ENCODE assay signal across 8 cellular contexts in the genomic region with DNA sequence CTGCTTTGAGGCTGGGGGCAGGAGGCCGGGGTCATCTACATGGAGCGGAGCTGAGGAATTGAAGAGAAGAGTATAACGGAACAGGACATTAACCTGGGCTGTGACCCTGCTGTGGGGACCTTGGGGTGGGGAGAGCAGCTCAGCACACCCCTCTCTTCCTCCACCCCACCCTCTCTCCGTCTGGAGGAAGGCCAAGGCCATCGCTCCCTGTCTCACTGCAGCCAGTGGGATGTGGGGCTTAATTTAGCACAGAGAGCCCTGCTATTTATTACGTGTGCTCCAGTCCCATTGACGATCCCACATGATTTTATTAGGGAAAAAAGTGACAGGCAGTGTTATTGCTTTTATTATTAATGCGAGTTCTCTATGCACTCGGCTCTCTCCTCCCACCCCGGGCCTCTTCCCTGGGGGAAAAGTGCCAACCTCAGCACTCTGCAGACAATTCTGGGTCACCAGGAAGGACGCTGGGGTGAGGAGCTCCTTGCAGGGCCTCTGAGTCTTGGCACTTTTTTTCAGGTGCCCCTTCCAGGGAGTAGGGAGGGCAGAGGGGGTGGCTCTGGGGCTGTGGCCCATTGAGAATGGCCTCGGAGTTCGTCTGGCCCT.
"Had no signal": no experiment of that assay in that cellular context is flagged by ENCODE, and none has a peak within 500 bp of the region (broad histone marks: within the 10 kb centered on the region; RNA-seq: fewer than 3 reads in every experiment).

No MANE protein-coding gene starts in this region.

- H3K4me3 ChIP-seq: breast epithelium had no signal

- H3K9me3 ChIP-seq: breast epithelium, neutrophil had no signal

- ATAC-seq: foreskin keratinocyte had no signal

- H3K4me1 ChIP-seq: breast epithelium, foreskin keratinocyte had no signal

- H3K36me3 ChIP-seq: breast epithelium, neutrophil had no signal

- DNase-seq: activated CD4-positive, alpha-beta T cell treated with anti-CD3 and anti-CD28 coated beads, Interleukin-2, amount 10 ng/mL, durations not matched to agents 7 days and 5 days; activated CD4-positive, CD25-positive, alpha-beta regulatory T cell; activated effector memory CD4-positive, alpha-beta T cell treated with Interleukin-2 at 50 U/mL for 16 hours; foreskin keratinocyte; stimulated activated CD4-positive, alpha-beta T cell treated with anti-CD3 and anti-CD28 coated beads, Interleukin-12 subunit alpha, Interleukin-12 subunit beta, amount 100 ng/mL, for 4 hours; stimulated activated naive CD4-positive, alpha-beta T cell treated with Interleukin-2 at 50 U/mL for 16 hours had no signal

- H3K27ac ChIP-seq: breast epithelium, foreskin keratinocyte, neutrophil had no signal
